ENCODE assay signal across 26 cellular contexts in the genomic region with DNA sequence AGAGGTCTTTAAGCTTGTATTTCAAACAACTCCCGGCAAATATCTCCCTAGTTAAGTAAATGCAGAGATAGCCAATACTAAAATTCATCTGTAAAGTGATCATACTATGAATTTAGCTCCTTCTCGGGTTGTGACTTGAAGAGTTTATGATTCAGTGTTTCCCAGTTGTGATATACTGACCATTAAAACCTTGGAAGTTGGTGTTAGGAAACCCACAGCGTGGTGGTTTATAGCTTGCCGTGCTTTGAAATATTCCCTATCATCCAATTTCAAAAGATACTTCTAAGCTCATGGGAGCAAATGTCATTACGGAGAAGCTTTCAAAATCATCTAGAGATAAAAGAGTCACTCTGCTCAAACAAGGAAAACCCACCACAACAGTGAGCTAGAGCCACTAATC.
A peak's percentile ranks its signal among the peaks of the same experiment; 100 is the strongest.
DNase-seq lines count a peak whose midpoint lies in the region; ATAC-seq and TF ChIP-seq lines count a peak whose summit lies in the region.
"Had no signal": no experiment of that assay in that cellular context is flagged by ENCODE, and none has a peak within 500 bp of the region (broad histone marks: within the 10 kb centered on the region; RNA-seq: fewer than 3 reads in every experiment).

No MANE protein-coding gene starts in this region.

- no peak for TF ChIP-seq POLR2A in esophagus muscularis mucosa (IDR thresholded peaks at IDR 0.05; ENCODE audit: low read depth)

- no peak for TF ChIP-seq EP300 in esophagus muscularis mucosa (IDR thresholded peaks at IDR 0.05)

- H3K27me3 ChIP-seq in esophagus muscularis mucosa, result no peaks in the 10 kb centered on the region
- H3K27me3 ChIP-seq: brain microvascular endothelial cell, right atrium auricular region, vagina had no signal

- TF ChIP-seq CTCF in esophagus muscularis mucosa (IDR thresholded peaks at IDR 0.05), result no peak

- H3K9me3 ChIP-seq in esophagus muscularis mucosa, result no peaks in the 10 kb centered on the region
- H3K9me3 ChIP-seq: right atrium auricular region, vagina had no signal

- WGBS in esophagus muscularis mucosa, result 49% methylated on average over 5 of the region's 5 CpGs

- no peaks in the 10 kb centered on the region for H3K36me3 ChIP-seq in esophagus muscularis mucosa
- H3K36me3 ChIP-seq: brain microvascular endothelial cell, right atrium auricular region, vagina had no signal

- H3K4me1 ChIP-seq in esophagus muscularis mucosa, result peaks cover 0 to 17% (median 15%) of the 10 kb centered on the region in 4 donors
- H3K4me1 ChIP-seq: parathyroid adenoma had no signal

- peak overlapping the region in 1 of 4 donors; percentile 23 for H3K27ac ChIP-seq in esophagus muscularis mucosa (replicated peaks in 1 of 4)
- H3K27ac ChIP-seq: brain microvascular endothelial cell, parathyroid adenoma, right atrium auricular region, vagina had no signal

- DNase-seq in SW480 (ENCODE audit: low spot score), result peak; percentile 39
- no peak for DNase-seq in esophagus muscularis mucosa (ENCODE audit: extremely low spot score)
- DNase-seq in myocyte (ENCODE audit: low read depth), result peak; percentile 24
- DNase-seq in stromal cell of bone marrow (ENCODE audit: low read depth), result peak; percentile 17
- no peak for DNase-seq in pons (ENCODE audit: low spot score)
- no peak for DNase-seq in NCI-H128 (lab: John Stamatoyannopoulos, UW; ENCODE audit: unreplicated experiment)
- DNase-seq: activated CD4-positive, alpha-beta memory T cell treated with anti-CD3 and anti-CD28 coated beads, Interleukin-2, amount 10 ng/mL, durations not matched to agents 7 days and 5 days; activated CD4-positive, alpha-beta T cell treated with anti-CD3 and anti-CD28 coated beads for 1 hour; activated CD8-positive, alpha-beta memory T cell treated with anti-CD3 and anti-CD28 coated beads, Interleukin-2, amount 50 U/mL, for 4 hours; activated naive CD4-positive, alpha-beta T cell treated with Interleukin-2 at 50 U/mL for 16 hours; amniotic stem cell; brain microvascular endothelial cell; DMS153; islet precursor cell; Karpas-422; NCI-H1417 treated with DMSO at 0.1 percent for 48 hours; NCI-H2081 treated with DMSO at 0.1 percent for 48 hours; NCI-H345; NCI-H69; SHP77 treated with DMSO at 0.1 percent for 48 hours; stimulated activated CD8-positive, alpha-beta memory T cell treated with anti-CD3 and anti-CD28 coated beads, Interleukin-4, amount 100 ng/mL, for 48 hours had no signal

- ATAC-seq in HG03045 (IDR thresholded peaks at IDR 0.05; ENCODE audit: unreplicated experiment), result no peak
- ATAC-seq: natural killer cell treated with Interleukin-12 subunit alpha and Interleukin-12 subunit beta and Interleukin-15 and Interleukin-18, amount 100 ng/mL, for 72 hours had no signal

- H3K4me3 ChIP-seq in esophagus muscularis mucosa, result peak overlapping the region in 3 of 4 donors; percentile 2 to 8 (median 8)
- H3K4me3 ChIP-seq: right atrium auricular region had no signal

- intact Hi-C loops in esophagus muscularis mucosa (cut with DNase I), result no loop called here

Comparison
In these comparisons a context has a peak if more than half of its experiments do, and no peak if none do; other contexts are left out.
1. DNase-seq: peak in SW480 (single experiment), myocyte (single experiment) and stromal cell of bone marrow (single experiment); none in esophagus muscularis mucosa (single experiment), pons (single experiment) and NCI-H128 (single experiment).